Comparison of ENCODE assay signal across 19 cellular contexts in genomic region chr10:7322623-7323022, GRCh38.
"Had no signal": no experiment of that assay in that cellular context is flagged by ENCODE, and none has a peak within 500 bp of the region (broad histone marks: within the 10 kb centered on the region; RNA-seq: fewer than 3 reads in every experiment).

No MANE protein-coding gene starts in this region.

- H3K27ac ChIP-seq: coronary artery, dorsolateral prefrontal cortex, esophagus muscularis mucosa, foreskin keratinocyte, gastrocnemius medialis, heart right ventricle, left lung, lower lobe of right lung had no signal

- DNase-seq: dermis blood vessel endothelial cell; dorsolateral prefrontal cortex; effector CD4-positive, alpha-beta T cell; effector memory CD4-positive, alpha-beta T cell; foreskin keratinocyte; gastrocnemius medialis; glutamatergic neuron; head of caudate nucleus; heart right ventricle; hippocampal formation; left cardiac atrium; left lung; left ventricle myocardium superior; lower lobe of right lung; mesenchymal stem cell; mucosa of descending colon; naive B cell had no signal

- H3K27me3 ChIP-seq: dorsolateral prefrontal cortex, esophagus muscularis mucosa, foreskin keratinocyte, gastrocnemius medialis, heart right ventricle, left lung had no signal

- ATAC-seq: foreskin keratinocyte, gastrocnemius medialis, heart right ventricle, left cardiac atrium, left lung, left ventricle myocardium superior, lower lobe of right lung, mucosa of descending colon had no signal

- H3K4me3 ChIP-seq: coronary artery, dorsolateral prefrontal cortex, esophagus muscularis mucosa, gastrocnemius medialis, heart right ventricle, left lung, lower lobe of right lung, mucosa of descending colon had no signal

- H3K9me3 ChIP-seq: gastrocnemius medialis had no signal

- H3K36me3 ChIP-seq: esophagus muscularis mucosa, gastrocnemius medialis, heart right ventricle, left lung, lower lobe of right lung had no signal
